In genomic region chr13:109577191-109577700, GRCh38 we compare ENCODE assay signal across 18 cellular contexts.
A peak's percentile ranks its signal among the peaks of the same experiment; 100 is the strongest.
DNase-seq lines count a peak whose midpoint lies in the region; ATAC-seq, FAIRE-seq and TF ChIP-seq lines count a peak whose summit lies in the region.
"Had no signal": no experiment of that assay in that cellular context is flagged by ENCODE, and none has a peak within 500 bp of the region (broad histone marks: within the 10 kb centered on the region; RNA-seq: fewer than 3 reads in every experiment).

No MANE protein-coding gene starts in this region.

- POLR2A ChIA-PET in A549 (lab: Yijun Ruan, JAX) (no interaction called here), GM10248 (lab: Yijun Ruan, JAX) (no interaction called here)

- no peak for ATAC-seq in A549

- H3K27ac ChIP-seq in A549 (peak overlapping the region; percentile 85 to 92), stomach (peak overlapping the region in 3 of 5 donors; percentile 38 to 87 (median 43))
- H3K27ac ChIP-seq: BLaER1 treated with 17β-estradiol and CSF1 and Interleukin-3, amounts not matched to agents 10 nM and 100 nM; GM23248; KMS-11 had no signal

- CTCF ChIA-PET in A549 (lab: Yijun Ruan, JAX) (no interaction called here), GM10248 (lab: Yijun Ruan, JAX) (no interaction called here)

- TF ChIP-seq EP300 in A549 (IDR thresholded peaks at IDR 0.05), result no peak
- no peak for TF ChIP-seq EP300 in stomach (IDR thresholded peaks at IDR 0.05)

- in situ Hi-C loops in G401 (cut with HindIII; ENCODE audit: low sequenced_read_pairs), result no loop called here

- H3K4me1 ChIP-seq in A549 (peaks cover 23% of the 10 kb centered on the region), stomach (peaks cover 0 to 9% (median 3%) of the 10 kb centered on the region in 4 donors)

- H3K27me3 ChIP-seq in stomach, result no peaks in the 10 kb centered on the region
- H3K27me3 ChIP-seq: BLaER1 treated with 17β-estradiol and CSF1 and Interleukin-3, amounts not matched to agents 10 nM and 100 nM had no signal

- H3K4me1 Mint-ChIP-seq in progenitor cell of endocrine pancreas (ENCODE audit: low read depth), result peaks cover 5% of the 10 kb centered on the region

- no peaks in the 10 kb centered on the region for H3K36me3 ChIP-seq in stomach

- H3K9me3 ChIP-seq in A549 (peaks cover 14% of the 10 kb centered on the region; the same call in 2 of the 3 replicates), stomach (no peaks in the 10 kb centered on the region)

- no peak for TF ChIP-seq CTCF in A549 (IDR thresholded peaks at IDR 0.05)
- TF ChIP-seq CTCF in stomach (IDR thresholded peaks at IDR 0.05), result no peak
- no peak for TF ChIP-seq CTCF in progenitor cell of endocrine pancreas (IDR thresholded peaks at IDR 0.05; ENCODE audit: unreplicated experiment)
- TF ChIP-seq CTCF in GM10248 (IDR thresholded peaks at IDR 0.05; ENCODE audit: control extremely low read depth, extremely low read depth, low read depth, missing control alignments), result no peak

- FAIRE-seq in A549 (lab: Jason Lieb, UNC), result no peak
- FAIRE-seq: HepG2, HTR-8/SVneo had no signal

- WGBS in A549 (ENCODE audit: missing lambda C conversion rate), result 95% methylated on average over 2 of the region's 2 CpGs
- 79 to 91% (median 86%) methylated on average over 2 of the region's 2 CpGs for WGBS in stomach, 5 donors

- no peaks in the 10 kb centered on the region for H3K36me3 Mint-ChIP-seq in progenitor cell of endocrine pancreas (ENCODE audit: insufficient read depth)

- intact Hi-C loops in stomach (cut with DNase I; ENCODE audit: low total_unique reads), result no loop called here

- no peak overlapping the region for H3K4me3 Mint-ChIP-seq in progenitor cell of endocrine pancreas (ENCODE audit: low read depth)
- H3K4me3 Mint-ChIP-seq: CD4-positive, alpha-beta T cell had no signal

- DNase-seq in A549 (ENCODE audit: low read depth in 1 of 2, low spot score in 1 of 2) (no peak), G401 (ENCODE audit: low spot score) (peak; percentile 94), cerebellum (ENCODE audit: low spot score) (peak; percentile 72), stomach (no peak), progenitor cell of endocrine pancreas (ENCODE audit: low spot score, unreplicated experiment) (no peak), GM10248 (ENCODE audit: extremely low spot score) (no peak)
- DNase-seq: Calu3; CD4-positive, alpha-beta T cell; DMS 273 treated with DMSO at 0.1 percent for 48 hours; DMS79 treated with DMSO at 0.1 percent for 48 hours; EL; GDM1; GM23248; H7 had no signal

- H3K9me3 Mint-ChIP-seq in progenitor cell of endocrine pancreas (ENCODE audit: low read depth), result no peaks in the 10 kb centered on the region
- H3K9me3 Mint-ChIP-seq: CD4-positive, alpha-beta T cell had no signal

- H3K27me3 Mint-ChIP-seq in progenitor cell of endocrine pancreas, result peaks cover 8% of the 10 kb centered on the region
- H3K27me3 Mint-ChIP-seq: CD4-positive, alpha-beta T cell had no signal

- H3K27ac Mint-ChIP-seq in progenitor cell of endocrine pancreas, result no peak overlapping the region
- H3K27ac Mint-ChIP-seq: CD4-positive, alpha-beta T cell had no signal

- no peak for TF ChIP-seq RAD21 in A549 (conservative IDR thresholded peaks at IDR 0.05 in 1 of 2, IDR thresholded peaks at IDR 0.05 in 1 of 2)

- no peak for TF ChIP-seq POLR2A in A549 (IDR thresholded peaks at IDR 0.05; ENCODE audit: low read length)
- TF ChIP-seq POLR2A in stomach (IDR thresholded peaks at IDR 0.05), result no peak

- H3K4me3 ChIP-seq in A549 (no peak overlapping the region), stomach (no peak overlapping the region)
- H3K4me3 ChIP-seq: BLaER1 treated with 17β-estradiol and CSF1 and Interleukin-3, amounts not matched to agents 10 nM and 100 nM; GM23248 had no signal

- H3K4me2 ChIP-seq in A549, result peak overlapping the region; percentile 46; the same call in 2 of the 3 replicates
- H3K4me2 ChIP-seq: KMS-11 had no signal

TF ChIP-seq in A549, 52 proteins besides CTCF, POLR2A, EP300 and RAD21:
- TF ChIP-seq HOXB13 (CRISPR knock-in tag; IDR thresholded peaks at IDR 0.05; ENCODE audit: low read depth) (peak; percentile 48; the same call in 1 of the 2 replicates), HOXB5 (CRISPR knock-in tag; IDR thresholded peaks at IDR 0.05) (peak; percentile 65; the same call in 1 of the 2 replicates), HEYL (CRISPR knock-in tag; IDR thresholded peaks at IDR 0.05) (peak; percentile 73; the same call in 1 of the 2 replicates), EHF (CRISPR knock-in tag; IDR thresholded peaks at IDR 0.05) (peak; percentile 68; the same call in 1 of the 2 replicates), SMC3 (IDR thresholded peaks at IDR 0.05) (no peak)

Comparison
In these comparisons a context has a peak if more than half of its experiments do, and no peak if none do; other contexts are left out.
1. DNase-seq: peak in G401 (single experiment) and cerebellum (single experiment); none in A549 (0 of 2), stomach (single experiment), progenitor cell of endocrine pancreas (single experiment) and GM10248 (single experiment).